9 cellular contexts compared by ENCODE assay signal in genomic region chr22:45616432-45616831, GRCh38.
"Had no signal": no experiment of that assay in that cellular context is flagged by ENCODE, and none has a peak within 500 bp of the region (broad histone marks: within the 10 kb centered on the region; RNA-seq: fewer than 3 reads in every experiment).

No MANE protein-coding gene starts in this region.

- H3K27ac ChIP-seq: GM23248 had no signal

- H3K4me1 ChIP-seq: HAP-1 had no signal

- H3K9me3 Mint-ChIP-seq: HFFc6 had no signal

- H3K9me3 ChIP-seq: HAP-1 had no signal

- H3K36me3 ChIP-seq: HAP-1 had no signal

- H3K4me3 ChIP-seq: GM23248, GM23338, HAP-1 had no signal

- DNase-seq: GM23248, GOT3, H7, H9, HCEC 1CT, HFFc6 had no signal

- ATAC-seq: GM23338, HCT116 had no signal

- H3K27ac Mint-ChIP-seq: GM23338, H9, HFFc6 had no signal

- H3K4me3 Mint-ChIP-seq: GM23338, H9, HFFc6 had no signal
